In the genomic region with DNA sequence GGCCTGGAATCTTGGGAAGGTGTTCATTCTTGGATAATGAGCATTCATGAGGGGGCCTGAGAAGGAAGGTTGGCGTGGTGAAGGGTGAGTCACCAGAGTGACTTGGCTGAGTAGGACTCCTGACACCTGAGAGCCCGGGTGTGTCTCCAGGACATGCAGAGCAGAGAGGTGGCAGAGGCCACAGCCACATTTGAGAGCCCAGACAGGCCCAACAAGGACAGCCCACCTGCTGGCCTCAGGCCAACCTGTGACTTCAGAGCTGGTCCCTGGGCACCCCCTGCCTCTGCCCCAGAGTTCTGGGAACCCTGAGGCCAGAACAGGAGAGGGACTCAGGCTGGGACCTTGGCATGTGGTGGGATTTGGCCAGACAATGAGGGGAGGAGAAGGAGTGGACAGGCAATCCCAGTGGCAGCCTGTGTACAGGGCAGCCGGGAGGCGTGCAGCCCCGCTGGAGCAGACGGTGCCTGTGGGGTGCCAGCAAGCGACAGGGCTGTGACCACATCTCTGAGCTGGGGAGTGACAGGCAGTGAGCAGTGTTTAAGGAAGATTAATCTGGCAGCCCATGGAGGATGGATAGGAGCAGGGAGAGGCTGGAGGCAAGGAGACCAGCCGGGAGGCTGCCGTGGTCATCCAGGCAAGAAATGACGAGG, we compare ENCODE assay signal across 12 cellular contexts. TPM values are rescaled to one million over a fixed set of nuclear protein-coding genes. Genes with fewer than 3 reads are reported as not detected.
A peak's percentile ranks its signal among the peaks of the same experiment; 100 is the strongest.
DNase-seq lines count a peak whose midpoint lies in the region; FAIRE-seq and TF ChIP-seq lines count a peak whose summit lies in the region.
"Had no signal": no experiment of that assay in that cellular context is flagged by ENCODE, and none has a peak within 500 bp of the region (broad histone marks: within the 10 kb centered on the region; RNA-seq: fewer than 3 reads in every experiment).

No MANE protein-coding gene starts in this region.

- intact Hi-C loops in Caco-2 (cut with micrococcal nuclease; ENCODE audit: unreplicated experiment) = no loop called here
- intact Hi-C loops in CD14-positive monocyte (cut with micrococcal nuclease) = no loop called here
- intact Hi-C loops in kidney (cut with DNase I) = no loop called here

- H3K4me3 Mint-ChIP-seq in Caco-2 (ENCODE audit: unreplicated experiment) (peak overlapping the region; percentile 60), CD14-positive monocyte (no peak overlapping the region)

- H3K9ac ChIP-seq in kidney (ENCODE audit: low read length in 2 of 2) = no peak overlapping the region
- no peak overlapping the region for H3K9ac ChIP-seq in MM.1S (ENCODE audit: low read length)

- no peaks in the 10 kb centered on the region; the same call in 1 of the 2 replicates for H3K27me3 ChIP-seq in Caco-2 (replicated peaks; ENCODE audit: control insufficient read depth, insufficient read depth, low read length)
- H3K27me3 ChIP-seq in WERI-Rb-1 (ENCODE audit: insufficient read depth, low read depth, severe bottlenecking) = no peaks in the 10 kb centered on the region
- H3K27me3 ChIP-seq in kidney epithelial cell (ENCODE audit: control insufficient read depth, insufficient read depth, low read length) = peaks cover 3% of the 10 kb centered on the region
- peaks cover 64% of the 10 kb centered on the region for H3K27me3 ChIP-seq in MM.1S (replicated peaks; ENCODE audit: insufficient read depth, low read length)
- peaks cover 0 to 9% of the 10 kb centered on the region in 2 donors for H3K27me3 ChIP-seq in Peyer's patch

- H4K20me1 ChIP-seq in MM.1S (ENCODE audit: insufficient read depth, low read length) = no peaks in the 10 kb centered on the region

- no peaks in the 10 kb centered on the region for H3K9me2 ChIP-seq in MM.1S (replicated peaks; ENCODE audit: insufficient read depth, low read length)

- H3K9me3 ChIP-seq in Caco-2 = no peaks in the 10 kb centered on the region
- H3K9me3 ChIP-seq in WERI-Rb-1 (ENCODE audit: severe bottlenecking) = no peaks in the 10 kb centered on the region
- H3K9me3 ChIP-seq in kidney (ENCODE audit: control insufficient read depth in 1 of 2, low read length in 2 of 2) = no peaks in the 10 kb centered on the region
- H3K9me3 ChIP-seq in MM.1S (replicated peaks; ENCODE audit: insufficient read depth, low read length) = no peaks in the 10 kb centered on the region
- H3K9me3 ChIP-seq in Peyer's patch = no peaks in the 10 kb centered on the region
- H3K9me3 ChIP-seq: adrenal gland had no signal

- BruUV-seq in Caco-2 (replicated peaks; lab: Mats Ljungman, UMichigan) = no TSS peak

- no peak overlapping the region for H3K4me3 ChIP-seq in Caco-2 (ENCODE audit: low read depth, low read length)
- no peak overlapping the region for H3K4me3 ChIP-seq in WERI-Rb-1 (ENCODE audit: low read depth, low read length)
- H3K4me3 ChIP-seq in kidney epithelial cell (ENCODE audit: low read depth, low read length) = no peak overlapping the region
- H3K4me3 ChIP-seq in kidney (ENCODE audit: low read length in 2 of 2) = no peak overlapping the region
- no peak overlapping the region for H3K4me3 ChIP-seq in MM.1S (ENCODE audit: low read length)
- no peak overlapping the region for H3K4me3 ChIP-seq in Peyer's patch
- H3K4me3 ChIP-seq: adrenal gland, GM12878 had no signal

- H3K36me3 ChIP-seq in Caco-2 (ENCODE audit: control insufficient read depth, insufficient read depth, low read length) = no peaks in the 10 kb centered on the region
- no peaks in the 10 kb centered on the region for H3K36me3 ChIP-seq in WERI-Rb-1
- no peaks in the 10 kb centered on the region for H3K36me3 ChIP-seq in kidney epithelial cell (ENCODE audit: control insufficient read depth, insufficient read depth, low read length)
- H3K36me3 ChIP-seq in kidney (ENCODE audit: control insufficient read depth in 1 of 2, insufficient read depth in 2 of 2, low read length in 2 of 2) = no peaks in the 10 kb centered on the region
- no peaks in the 10 kb centered on the region for H3K36me3 ChIP-seq in MM.1S (replicated peaks; ENCODE audit: insufficient read depth, low read length)
- no peaks in the 10 kb centered on the region for H3K36me3 ChIP-seq in Peyer's patch
- H3K36me3 ChIP-seq: adrenal gland had no signal

- H3K27ac ChIP-seq in WERI-Rb-1 (no peak overlapping the region), kidney (ENCODE audit: low read depth in 2 of 2, low read length in 2 of 2) (no peak overlapping the region), MM.1S (ENCODE audit: low read length) (no peak overlapping the region), Peyer's patch (no peak overlapping the region)
- H3K27ac ChIP-seq: C4-2B had no signal

- H3K27me3 Mint-ChIP-seq in Caco-2 (ENCODE audit: insufficient read depth, unreplicated experiment) (peaks cover 10% of the 10 kb centered on the region), CD14-positive monocyte (ENCODE audit: low read depth in 3 of 3) (peaks cover 37 to 57% (median 38%) of the 10 kb centered on the region in 3 donors)

- peak in 1 of 2 experiments; percentile 59 for DNase-seq in Caco-2
- peak; percentile 34 for DNase-seq in HK-2 (ENCODE audit: unreplicated experiment)
- DNase-seq in WERI-Rb-1 = peak; percentile 56
- DNase-seq in kidney epithelial cell (ENCODE audit: low read depth) = peak; percentile 68
- no peak for DNase-seq in CD14-positive monocyte (ENCODE audit: low spot score)
- DNase-seq in kidney = no peak
- no peak for DNase-seq in MM.1S
- DNase-seq in Peyer's patch = no peak
- DNase-seq: adrenal gland, NCI-H2081 treated with DMSO at 0.1 percent for 48 hours had no signal

- no peak overlapping the region for H3K4me2 ChIP-seq in MM.1S (ENCODE audit: low read depth, low read length)

- no peaks in the 10 kb centered on the region for H3K79me2 ChIP-seq in MM.1S (ENCODE audit: low read length)

- CTCF ChIA-PET in Caco-2 (lab: Charles Lee) = interaction anchor here (1.3 kb wide), 1 partner anchor 162 kb away, joined by 4 read pairs; no protein-coding TSS in a partner anchor

- no peak for FAIRE-seq in kidney (lab: Jason Lieb, UNC)
- FAIRE-seq: GM12878 had no signal

- H3K36me3 Mint-ChIP-seq in Caco-2 (ENCODE audit: insufficient read depth, unreplicated experiment) (no peaks in the 10 kb centered on the region), CD14-positive monocyte (no peaks in the 10 kb centered on the region)

- peaks cover 16% of the 10 kb centered on the region; the same call in 1 of the 2 replicates for H3K4me1 ChIP-seq in Caco-2
- no peaks in the 10 kb centered on the region for H3K4me1 ChIP-seq in kidney (ENCODE audit: control insufficient read depth in 1 of 2, insufficient read depth in 1 of 2, low read depth in 1 of 2, low read length in 2 of 2)
- peaks cover 20% of the 10 kb centered on the region for H3K4me1 ChIP-seq in MM.1S (ENCODE audit: low read length)
- H3K4me1 ChIP-seq in Peyer's patch = peaks cover 0 to 7% (median 2%) of the 10 kb centered on the region in 4 donors

- no peaks in the 10 kb centered on the region for H3K9me3 Mint-ChIP-seq in Caco-2 (ENCODE audit: unreplicated experiment)
- H3K9me3 Mint-ChIP-seq in CD14-positive monocyte = peaks cover 0 to 12% (median 0%) of the 10 kb centered on the region in 7 donors

- POLR2A ChIA-PET in Caco-2 (lab: Charles Lee) = no interaction called here

- H3K4me1 Mint-ChIP-seq in Caco-2 (ENCODE audit: low read depth, unreplicated experiment) (peaks cover 14% of the 10 kb centered on the region), CD14-positive monocyte (peaks cover 7% of the 10 kb centered on the region)

- H3K27ac Mint-ChIP-seq in Caco-2 (ENCODE audit: unreplicated experiment) (no peak overlapping the region), CD14-positive monocyte (peak overlapping the region in 1 of 7 donors; percentile 13)

- no peak overlapping the region for H2AFZ ChIP-seq in MM.1S (ENCODE audit: low read length)

- TF ChIP-seq CTCF in Caco-2 (IDR thresholded peaks at IDR 0.05; ENCODE audit: insufficient read depth in 1 of 2, low read depth in 1 of 2, low read length in 1 of 2, severe bottlenecking in 1 of 2, unreplicated experiment in 1 of 2) (no peak), WERI-Rb-1 (IDR thresholded peaks at IDR 0.05; ENCODE audit: low read depth, low read length) (no peak), kidney epithelial cell (IDR thresholded peaks at IDR 0.05; ENCODE audit: insufficient read depth, low read length, poor library complexity, severe bottlenecking) (no peak), CD14-positive monocyte (IDR thresholded peaks at IDR 0.05) (no peak), kidney (IDR thresholded peaks at IDR 0.05; ENCODE audit: borderline replicate concordance, extremely low read depth, insufficient read depth) (no peak), MM.1S (IDR thresholded peaks at IDR 0.05; ENCODE audit: low read length) (no peak), Peyer's patch (IDR thresholded peaks at IDR 0.05) (no peak)

- TF ChIP-seq POLR2A in Peyer's patch (IDR thresholded peaks at IDR 0.05) = no peak

- no peaks in the 10 kb centered on the region for H3F3A ChIP-seq in MM.1S (ENCODE audit: insufficient read depth, low read length)

RNA-seq across cellular contexts. Expression of gene UNC5A, which starts 12.2 kb away (rescaled TPM):
- total RNA-seq in Caco-2 (2022) = 0.14 TPM in 1 of 2 replicates, not detected in the other
- 1.1 and 2.3 TPM in 2 replicates for total RNA-seq in kidney epithelial cell
- polyA plus RNA-seq in CD14-positive monocyte = under 1 TPM; 0.03 to 0.07 TPM
- 1.5 TPM for total RNA-seq in kidney
- polyA plus RNA-seq in kidney (ENCODE audit: insufficient read depth, low read depth, low replicate concordance) = not detected
- total RNA-seq in Peyer's patch = under 1 TPM in 1 of 4 donors, not detected in 3; 0.18 TPM
- total RNA-seq: GM12878 had no signal
- polyA plus RNA-seq: GM12878 had no signal

Comparison
In these comparisons a context has a peak if more than half of its experiments do, and no peak if none do; other contexts are left out.
1. DNase-seq: peak in HK-2 (single experiment), WERI-Rb-1 (single experiment) and kidney epithelial cell (single experiment); none in CD14-positive monocyte (single experiment), kidney (single experiment), MM.1S (single experiment) and Peyer's patch (0 of 3).